ENCODE assay signal across 8 cellular contexts in the genomic region with DNA sequence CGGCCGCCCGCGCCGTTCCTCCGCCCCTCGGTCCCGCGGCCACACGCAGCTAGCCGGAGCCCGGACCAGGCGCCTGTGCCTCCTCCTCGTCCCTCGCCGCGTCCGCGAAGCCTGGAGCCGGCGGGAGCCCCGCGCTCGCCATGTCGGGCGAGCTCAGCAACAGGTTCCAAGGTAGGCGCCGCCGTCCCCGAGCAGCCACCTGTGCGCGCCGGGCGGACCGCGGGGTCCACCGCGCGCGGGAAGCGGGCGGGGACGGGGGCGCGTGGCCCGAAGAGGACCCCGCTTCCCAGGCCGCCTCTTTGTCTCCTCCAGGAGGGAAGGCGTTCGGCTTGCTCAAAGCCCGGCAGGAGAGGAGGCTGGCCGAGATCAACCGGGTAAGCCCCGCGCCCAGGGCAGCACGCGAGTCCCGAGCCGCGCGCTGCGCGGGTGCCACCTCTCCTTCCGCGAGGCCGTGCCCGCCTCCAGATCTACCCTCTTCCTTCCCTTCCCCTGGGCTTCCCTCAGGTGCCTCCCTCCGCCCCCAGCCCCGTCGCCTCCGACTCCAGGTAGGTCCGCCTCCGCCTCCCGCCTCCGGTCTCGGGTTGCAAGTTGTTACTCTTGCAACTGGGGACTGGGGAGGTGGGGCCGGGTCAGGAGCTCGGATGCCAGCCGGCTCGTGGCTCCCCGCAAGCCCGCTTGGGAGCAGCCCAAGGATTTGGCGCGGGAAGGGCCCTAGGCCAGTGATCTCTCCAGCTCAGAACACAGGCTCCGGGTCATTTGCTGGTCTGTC. TPM values are rescaled to one million over a fixed set of nuclear protein-coding genes. Genes with fewer than 3 reads are reported as not detected.
DNase-seq lines count a peak whose midpoint lies in the region; ATAC-seq and TF ChIP-seq lines count a peak whose summit lies in the region.

A gene (plus strand): TSS at position 42 of the 769 bp plus-strand sequence. CDS start 99 bp downstream, at position 141.

- no peaks in the 10 kb centered on the region for H3K9me3 ChIP-seq in MG63
- H3K9me3 ChIP-seq in parathyroid adenoma (ENCODE audit: control insufficient read depth, low read length): no peaks in the 10 kb centered on the region

- no peak within 1 kb of the TSS for H3K9ac ChIP-seq in parathyroid adenoma

- intact Hi-C loops in Right ventricle myocardium superior (cut with DNase I): no loop called here

- no peak within 1 kb of the TSS for H3K27ac Mint-ChIP-seq in activated T-cell treated with anti-CD3 and anti-CD28 coated beads, Interleukin-2, amount 50 U/mL, for 72 hours

- H3K4me3 ChIP-seq in MG63 (peak within 1 kb of the TSS; percentile 57), parathyroid adenoma (ENCODE audit: low read depth, low read length) (peak within 1 kb of the TSS; percentile 70)

- peak; percentile 61 for ATAC-seq in activated T-cell treated with anti-CD3 and anti-CD28 coated beads, Interleukin-2, amount 50 U/mL, for 72 hours (replicated peaks in 1 of 2)
- ATAC-seq in Right ventricle myocardium superior (ENCODE audit: poor library complexity) (peak; percentile 47), HG03571 (IDR thresholded peaks at IDR 0.05; ENCODE audit: unreplicated experiment) (no peak), GM21381 (IDR thresholded peaks at IDR 0.05; ENCODE audit: unreplicated experiment) (no peak)

- no peak for TF ChIP-seq CTCF in parathyroid adenoma (IDR thresholded peaks at IDR 0.05)

- peak; percentile 17 for DNase-seq in COLO668 (lab: John Stamatoyannopoulos, UW; ENCODE audit: unreplicated experiment)
- DNase-seq in MG63: peak; percentile 36
- DNase-seq in activated T-cell treated with anti-CD3 and anti-CD28 coated beads, Interleukin-2, amount 50 U/mL, for 72 hours: peak; percentile 21 to 38
- DNase-seq in Right ventricle myocardium superior: no peak
- no peak for DNase-seq in cortex of kidney (lab: John Stamatoyannopoulos, UW)

- no peaks in the 10 kb centered on the region for H3K36me3 Mint-ChIP-seq in activated T-cell treated with anti-CD3 and anti-CD28 coated beads, Interleukin-2, amount 50 U/mL, for 72 hours (ENCODE audit: insufficient read depth in 2 of 2)

- peaks cover 24% of the 10 kb centered on the region for H3K4me1 ChIP-seq in parathyroid adenoma

- H3K4me3 Mint-ChIP-seq in activated T-cell treated with anti-CD3 and anti-CD28 coated beads, Interleukin-2, amount 50 U/mL, for 72 hours: peak within 1 kb of the TSS; percentile 68 to 70

- H3K79me2 ChIP-seq in parathyroid adenoma: no peaks in the 10 kb centered on the region

- peak within 1 kb of the TSS; percentile 69 for H2AFZ ChIP-seq in parathyroid adenoma

- peak within 1 kb of the TSS; percentile 75 for H3K4me2 ChIP-seq in parathyroid adenoma (ENCODE audit: low read length)

- H3K27me3 ChIP-seq in MG63: no peaks in the 10 kb centered on the region
- no peaks in the 10 kb centered on the region for H3K27me3 ChIP-seq in parathyroid adenoma (ENCODE audit: control insufficient read depth, insufficient read depth, low read length)

- peaks cover 11% of the 10 kb centered on the region for H3K4me1 Mint-ChIP-seq in activated T-cell treated with anti-CD3 and anti-CD28 coated beads, Interleukin-2, amount 50 U/mL, for 72 hours (ENCODE audit: low read depth)

- H3K36me3 ChIP-seq in MG63 (no peaks in the 10 kb centered on the region; the same call in 1 of the 2 replicates), parathyroid adenoma (ENCODE audit: control insufficient read depth, insufficient read depth, low read length) (no peaks in the 10 kb centered on the region)

- peak within 1 kb of the TSS; percentile 43 for H3K27ac ChIP-seq in parathyroid adenoma

- no peaks in the 10 kb centered on the region for H3K9me3 Mint-ChIP-seq in activated T-cell treated with anti-CD3 and anti-CD28 coated beads, Interleukin-2, amount 50 U/mL, for 72 hours

- H3K27me3 Mint-ChIP-seq in activated T-cell treated with anti-CD3 and anti-CD28 coated beads, Interleukin-2, amount 50 U/mL, for 72 hours (ENCODE audit: low read depth): peaks cover 32% of the 10 kb centered on the region

RNA-seq across cellular contexts. Expression of the gene that starts here (rescaled TPM):
- 24.1 and 25.7 TPM in 2 replicates for total RNA-seq in MG63 (2014; rRNA removed; shearing (Covaris generic); ENCODE audit: low replicate concordance)
- total RNA-seq in activated T-cell treated with anti-CD3 and anti-CD28 coated beads, Interleukin-2, amount 50 U/mL, for 72 hours: under 1 TPM; 0.53 to 0.89 TPM
- total RNA-seq in Right ventricle myocardium superior: 22.8 TPM

Comparison
In these comparisons a context has a peak if more than half of its experiments do, and no peak if none do; other contexts are left out.
1. RNA of the gene that starts here (total RNA-seq): 24.1 to 25.7 TPM in MG63 and 22.8 TPM in Right ventricle myocardium superior (single experiment); 0.53 to 0.89 TPM in activated T-cell treated with anti-CD3 and anti-CD28 coated beads, Interleukin-2, amount 50 U/mL, for 72 hours; every median in the first group is over 10 times any median in the second.
2. Peak in DNase-seq and ATAC-seq in activated T-cell treated with anti-CD3 and anti-CD28 coated beads, Interleukin-2, amount 50 U/mL, for 72 hours; RNA of the gene not detected or under 1 TPM.
3. DNase-seq: peak in COLO668 (single experiment) and MG63 (single experiment); none in Right ventricle myocardium superior (single experiment) and cortex of kidney (single experiment).